8 cellular contexts compared by ENCODE assay signal in genomic region chr3:73868688-73869315, GRCh38.
DNase-seq lines count a peak whose midpoint lies in the region; ATAC-seq, FAIRE-seq and TF ChIP-seq lines count a peak whose summit lies in the region.

No MANE protein-coding gene starts in this region.

- peak; percentile 67 for TF ChIP-seq CTCF in nephron progenitor cell (IDR thresholded peaks at IDR 0.05)

- no peak overlapping the region for H3K4me3 Mint-ChIP-seq in nephron progenitor cell

- DNase-seq in NCI-H2196 (lab: John Stamatoyannopoulos, UW; ENCODE audit: unreplicated experiment) (peak; percentile 8), NCI-H2196 treated with DMSO at 0.1 percent for 48 hours (lab: John Stamatoyannopoulos, UW; ENCODE audit: unreplicated experiment) (no peak), NCI-H748 treated with DMSO at 0.1 percent for 48 hours (lab: John Stamatoyannopoulos, UW) (peak; percentile 51), nephron progenitor cell (peak; percentile 45), MG63 (no peak)

- ATAC-seq in GM21786 (IDR thresholded peaks at IDR 0.05; ENCODE audit: unreplicated experiment) (no peak), GM18858 (IDR thresholded peaks at IDR 0.05; ENCODE audit: unreplicated experiment) (no peak)

- H3K4me3 ChIP-seq in MG63 = no peak overlapping the region

- no peaks in the 10 kb centered on the region for H3K4me1 Mint-ChIP-seq in nephron progenitor cell

- H3K27me3 Mint-ChIP-seq in nephron progenitor cell (ENCODE audit: low read depth, poor library complexity) = peaks cover 3% of the 10 kb centered on the region

- H3K9me3 Mint-ChIP-seq in nephron progenitor cell = peaks cover 7% of the 10 kb centered on the region

- no peak overlapping the region for H3K27ac Mint-ChIP-seq in nephron progenitor cell

- no peaks in the 10 kb centered on the region for H3K36me3 ChIP-seq in MG63

- H3K36me3 Mint-ChIP-seq in nephron progenitor cell (ENCODE audit: low read depth) = no peaks in the 10 kb centered on the region

- H3K9me3 ChIP-seq in MG63 = no peaks in the 10 kb centered on the region

- peak; percentile 90 for FAIRE-seq in endometrium (lab: Jason Lieb, UNC)

- H3K27me3 ChIP-seq in MG63 = no peaks in the 10 kb centered on the region

Comparison
In these comparisons a context has a peak if more than half of its experiments do, and no peak if none do; other contexts are left out.
1. DNase-seq: peak in NCI-H2196 (single experiment), NCI-H748 treated with DMSO at 0.1 percent for 48 hours (single experiment) and nephron progenitor cell (single experiment); none in NCI-H2196 treated with DMSO at 0.1 percent for 48 hours (single experiment) and MG63 (single experiment).